In genomic region chr7:4683043-4683883, GRCh38 we compare ENCODE assay signal across 1 cellular context.
TF ChIP-seq lines count a peak whose summit lies in the region.

No MANE protein-coding gene starts in this region.

TF ChIP-seq in K562, 482 proteins besides CTCF, POLR2A, EP300 and RAD21 (continued from another document):
- TF ChIP-seq FOXJ3 (CRISPR knock-in tag; IDR thresholded peaks at IDR 0.05) (no peak), LEF1 (IDR thresholded peaks at IDR 0.05) (no peak), MIER1 (IDR thresholded peaks at IDR 0.05; ENCODE audit: low read depth) (no peak), NFIC (IDR thresholded peaks at IDR 0.05) (no peak), MTF1 (CRISPR knock-in tag; IDR thresholded peaks at IDR 0.05; ENCODE audit: borderline replicate concordance) (no peak), ZNF75A (CRISPR knock-in tag; IDR thresholded peaks at IDR 0.05) (no peak), GTF3C2 (IDR thresholded peaks at IDR 0.05; ENCODE audit: borderline replicate concordance, extremely low read depth, insufficient read length) (no peak), POLR2AphosphoS5 (IDR thresholded peaks at IDR 0.05; ENCODE audit: control insufficient read depth, insufficient read depth, low read depth, low read length) (no peak), ZNF41 (CRISPR knock-in tag; conservative IDR thresholded peaks at IDR 0.05) (no peak), CAMTA2 (CRISPR knock-in tag; conservative IDR thresholded peaks at IDR 0.05) (no peak)
